ENCODE assay signal across 9 cellular contexts in the genomic region with DNA sequence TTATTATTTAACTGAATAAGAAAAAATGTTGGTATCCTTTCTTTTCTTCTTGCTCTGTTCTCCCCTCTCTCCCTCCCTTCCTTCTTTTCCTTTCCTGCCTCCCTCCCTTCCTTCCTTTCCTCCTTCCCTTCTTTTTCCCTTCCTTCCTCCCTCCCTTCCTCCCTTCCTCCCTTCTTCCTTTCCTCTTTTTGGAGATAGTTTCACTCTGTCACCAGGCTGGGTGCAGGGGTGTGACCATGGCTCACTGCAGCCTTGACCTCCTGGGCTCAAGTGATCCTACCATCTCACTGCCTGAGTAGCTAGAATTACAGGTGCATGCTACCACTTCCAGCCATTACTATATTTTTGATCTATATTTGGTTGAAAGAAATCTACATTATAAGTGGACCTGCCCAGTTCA. TPM values are rescaled to one million over a fixed set of nuclear protein-coding genes. Genes with fewer than 3 reads are reported as not detected.
"Had no signal": no experiment of that assay in that cellular context is flagged by ENCODE, and none has a peak within 500 bp of the region (broad histone marks: within the 10 kb centered on the region; RNA-seq: fewer than 3 reads in every experiment).

No MANE protein-coding gene starts in this region.

- H3K36me3 ChIP-seq: HAP-1 had no signal

- H3K4me3 Mint-ChIP-seq: GM23338, IgD-negative memory B cell had no signal

- ATAC-seq: GM23338, HCT116 had no signal

- H3K9me3 ChIP-seq: HAP-1 had no signal

- H3K4me3 ChIP-seq: GM23338, HAP-1 had no signal

- H3K4me2 ChIP-seq: GM23338 had no signal

- FAIRE-seq: H1, HTR-8/SVneo had no signal

- H2AFZ ChIP-seq: GM23338 had no signal

- H3K27ac Mint-ChIP-seq: GM23338, IgD-negative memory B cell had no signal

- H3K36me3 Mint-ChIP-seq: IgD-negative memory B cell had no signal

- DNase-seq: H7, KBM-7 had no signal

RNA-seq across cellular contexts. Expression of a gene that starts 13.8 kb away (rescaled TPM):
- total RNA-seq: GM23338, HT-29 had no signal
- polyA plus RNA-seq: IgD-negative memory B cell had no signal
